ENCODE assay signal across 20 cellular contexts in genomic region chr6:157453978-157454377, GRCh38.
"Had no signal": no experiment of that assay in that cellular context is flagged by ENCODE, and none has a peak within 500 bp of the region (broad histone marks: within the 10 kb centered on the region; RNA-seq: fewer than 3 reads in every experiment).

No MANE protein-coding gene starts in this region.

- H3K27me3 ChIP-seq: SJSA1 had no signal

- DNase-seq: Kasumi-1, MM.1S, NCI-H1092 treated with DMSO at 0.1 percent for 48 hours, NCI-H1436, NCI-H187, NCI-H2029, NCI-H2081 treated with DMSO at 0.1 percent for 48 hours, NCI-H2171, NCI-H226, NCI-H446, NCI-H510A, NCI-H524 treated with DMSO at 0.1 percent for 48 hours, NCI-H69, NCI-H774, Right ventricle myocardium superior, RPMI8226, SIG-M5 had no signal

- H3K4me3 ChIP-seq: SJSA1, SK-N-MC had no signal

- H3K36me3 ChIP-seq: SJSA1 had no signal

- H3K9me3 ChIP-seq: SJSA1 had no signal

- FAIRE-seq: RCC 7860 had no signal
